8 cellular contexts compared by ENCODE assay signal in the genomic region with DNA sequence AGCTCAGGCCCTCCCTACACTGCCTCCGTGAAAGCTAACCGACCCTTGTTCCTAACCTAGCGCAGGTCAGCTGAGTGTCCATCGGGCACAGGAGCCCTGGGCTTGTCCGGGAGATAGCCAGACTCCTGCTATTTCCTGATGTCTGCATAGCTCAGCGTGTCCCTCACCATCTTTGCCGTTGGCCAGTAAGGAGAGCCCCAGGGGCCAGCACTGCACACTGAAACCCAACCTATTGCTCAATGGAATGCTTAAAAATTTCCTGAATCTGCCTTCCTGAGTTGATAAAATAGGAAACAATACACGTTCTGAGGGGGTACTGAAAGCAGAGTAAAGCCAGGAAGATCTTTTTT. TPM values are rescaled to one million over a fixed set of nuclear protein-coding genes. Genes with fewer than 3 reads are reported as not detected.
DNase-seq lines count a peak whose midpoint lies in the region; ATAC-seq and TF ChIP-seq lines count a peak whose summit lies in the region.

No MANE protein-coding gene starts in this region.

- H3K9me3 ChIP-seq in PC-3 (ENCODE audit: low read length) = no peaks in the 10 kb centered on the region
- no peaks in the 10 kb centered on the region for H3K9me3 ChIP-seq in neuronal stem cell (replicated peaks in 1 of 2; ENCODE audit: control insufficient read depth in 2 of 2, insufficient read depth in 1 of 2, low read depth in 1 of 2, low read length in 2 of 2)

- H4K8ac ChIP-seq in neuronal stem cell (ENCODE audit: low read depth, low read length) = no peak overlapping the region

- H3K4me2 ChIP-seq in PC-3 (ENCODE audit: low read length) (peak overlapping the region; percentile 90), neuronal stem cell (ENCODE audit: insufficient read depth, low read length, poor library complexity, severe bottlenecking) (no peak overlapping the region)

- H4K20me1 ChIP-seq in PC-3 (ENCODE audit: low read length) = no peaks in the 10 kb centered on the region

- BruUV-seq in Calu3 (replicated peaks; lab: Mats Ljungman, UMichigan) (no TSS peak), PC-3 (replicated peaks; lab: Mats Ljungman, UMichigan) (no TSS peak)

- H3K18ac ChIP-seq in neuronal stem cell (ENCODE audit: low read length) = peak overlapping the region; percentile 9

- peak overlapping the region; percentile 23; the same call in 1 of the 2 replicates for H2AFZ ChIP-seq in PC-3 (ENCODE audit: low read length)
- H2AFZ ChIP-seq in neuronal stem cell (ENCODE audit: low read length) = no peak overlapping the region

- H2AK5ac ChIP-seq in neuronal stem cell (ENCODE audit: low read depth, low read length) = no peak overlapping the region

- H3K4ac ChIP-seq in neuronal stem cell (ENCODE audit: low read length) = no peak overlapping the region

- ATAC-seq in PC-3 = peak; percentile 6
- no peak for ATAC-seq in HG03378 (IDR thresholded peaks at IDR 0.05; ENCODE audit: unreplicated experiment)
- ATAC-seq in GM21528 (IDR thresholded peaks at IDR 0.05; ENCODE audit: low FRiP score, unreplicated experiment) = no peak

- H4K91ac ChIP-seq in neuronal stem cell (ENCODE audit: low read depth, low read length, poor library complexity) = no peak overlapping the region

- H3K4me1 ChIP-seq in PC-3 (ENCODE audit: insufficient read depth, low read length) (peaks cover 49% of the 10 kb centered on the region), neuronal stem cell (ENCODE audit: control insufficient read depth in 2 of 2, insufficient read depth in 1 of 2, low read depth in 1 of 2, low read length in 2 of 2) (peaks cover 0 to 10% of the 10 kb centered on the region in 2 donors)

- H2BK15ac ChIP-seq in neuronal stem cell (ENCODE audit: low read length) = no peak overlapping the region

- peak overlapping the region; percentile 91 for H3K27ac ChIP-seq in PC-3 (ENCODE audit: low read length)
- no peak overlapping the region for H3K27ac ChIP-seq in neuronal stem cell (replicated peaks; ENCODE audit: low read length)

- H3F3A ChIP-seq in PC-3 (ENCODE audit: low read length, unreplicated experiment) = peaks cover 12% of the 10 kb centered on the region

- H2BK120ac ChIP-seq in neuronal stem cell (ENCODE audit: low read depth, low read length) = no peak overlapping the region

- H3K9ac ChIP-seq in PC-3 (ENCODE audit: low read length) = peak overlapping the region; percentile 75
- no peak overlapping the region for H3K9ac ChIP-seq in neuronal stem cell (ENCODE audit: low read depth, low read length, poor library complexity)

- H3K27me3 ChIP-seq in PC-3 (ENCODE audit: low read length) (no peaks in the 10 kb centered on the region), neuronal stem cell (ENCODE audit: control insufficient read depth in 3 of 3, insufficient read depth in 3 of 3, low read depth in 1 of 3, low read length in 3 of 3) (peaks cover 0 to 3% (median 0%) of the 10 kb centered on the region in 3 experiments)

- H3K9me3 Mint-ChIP-seq in Calu3 (ENCODE audit: low read depth, unreplicated experiment) = no peaks in the 10 kb centered on the region
- H3K9me3 Mint-ChIP-seq in dendritic cell treated with granulocyte-macrophage colony-stimulating factor and Interleukin-4, amounts not matched to agents 40 ng/mL and 50 ng/mL, for 4 days = no peaks in the 10 kb centered on the region

- CTCF ChIA-PET in Calu3 (lab: Charles Lee) (interaction anchor here (0.6 to 1.5 kb wide), 4 partner anchors 90 to 461 kb away, joined by 3 to 7 read pairs (median 6); no protein-coding TSS in a partner anchor), PC-3 (lab: Charles Lee) (interaction anchor here (0.5 to 2.1 kb wide), 5 partner anchors 90 to 354 kb away, joined by 3 to 6 read pairs (median 4); no protein-coding TSS in a partner anchor)

- H3K27me3 Mint-ChIP-seq in Calu3 (ENCODE audit: unreplicated experiment) = no peaks in the 10 kb centered on the region
- no peaks in the 10 kb centered on the region for H3K27me3 Mint-ChIP-seq in dendritic cell treated with granulocyte-macrophage colony-stimulating factor and Interleukin-4, amounts not matched to agents 40 ng/mL and 50 ng/mL, for 4 days

- H3K4me3 ChIP-seq in PC-3 (ENCODE audit: low read length) (peak overlapping the region; percentile 75), neuronal stem cell (ENCODE audit: low read length in 2 of 2) (no peak overlapping the region)

- no peaks in the 10 kb centered on the region for H3K9me2 ChIP-seq in PC-3 (replicated peaks; ENCODE audit: low read length)

- H3K4me1 Mint-ChIP-seq in Calu3 (ENCODE audit: low read depth, unreplicated experiment) = peaks cover 51% of the 10 kb centered on the region
- H3K4me1 Mint-ChIP-seq in dendritic cell treated with granulocyte-macrophage colony-stimulating factor and Interleukin-4, amounts not matched to agents 40 ng/mL and 50 ng/mL, for 4 days (ENCODE audit: low read depth) = peaks cover 89% of the 10 kb centered on the region

- no peak overlapping the region for H2BK12ac ChIP-seq in neuronal stem cell (ENCODE audit: low read length)

- no peak overlapping the region for H3K23ac ChIP-seq in neuronal stem cell (ENCODE audit: low read depth, low read length, poor library complexity)

- H2BK5ac ChIP-seq in neuronal stem cell (ENCODE audit: low read length) = no peak overlapping the region

- peaks cover 34% of the 10 kb centered on the region for H3K36me3 ChIP-seq in PC-3 (ENCODE audit: low read depth, low read length)
- no peaks in the 10 kb centered on the region for H3K36me3 ChIP-seq in neuronal stem cell (replicated peaks in 1 of 2; ENCODE audit: control insufficient read depth in 2 of 2, insufficient read depth in 2 of 2, low read length in 2 of 2)

- H3K4me3 Mint-ChIP-seq in Calu3 (ENCODE audit: low read depth, unreplicated experiment) = peak overlapping the region; percentile 58
- H3K4me3 Mint-ChIP-seq in dendritic cell treated with granulocyte-macrophage colony-stimulating factor and Interleukin-4, amounts not matched to agents 40 ng/mL and 50 ng/mL, for 4 days = peak overlapping the region; percentile 92

- intact Hi-C loops in Calu3 (cut with micrococcal nuclease; ENCODE audit: unreplicated experiment) (loop anchor here (2.0 to 10.0 kb wide), 2 partner anchors 154 to 208 kb away; no protein-coding TSS in a partner anchor), PC-3 (cut with micrococcal nuclease) (loop anchor here (1.0 to 5.0 kb wide), 4 partner anchors 111 to 465 kb away; no protein-coding TSS in a partner anchor)
- intact Hi-C loops in dendritic cell treated with granulocyte-macrophage colony-stimulating factor and Interleukin-4, amounts not matched to agents 40 ng/mL and 50 ng/mL, for 4 days (cut with micrococcal nuclease) = loop anchor here (5.0 kb wide), 1 partner anchor 160 kb away; no protein-coding TSS in a partner anchor

- peak overlapping the region; percentile 81 for H3K27ac Mint-ChIP-seq in Calu3 (ENCODE audit: unreplicated experiment)
- H3K27ac Mint-ChIP-seq in dendritic cell treated with granulocyte-macrophage colony-stimulating factor and Interleukin-4, amounts not matched to agents 40 ng/mL and 50 ng/mL, for 4 days = peak overlapping the region; percentile 95

- no peaks in the 10 kb centered on the region for H3K79me1 ChIP-seq in neuronal stem cell (ENCODE audit: low read depth, low read length)

- H3K14ac ChIP-seq in neuronal stem cell (ENCODE audit: low read length) = no peak overlapping the region

- H3K79me2 ChIP-seq in PC-3 (ENCODE audit: low read length) = peaks cover 73% of the 10 kb centered on the region

- no CpG with 5 or more reads among the region's 8 CpGs for WGBS in neuronal stem cell (ENCODE audit: extremely low coverage in 2 of 2, insufficient read length in 2 of 2, insufficient replicate concordance in 1 of 2), 2 donors

- POLR2A ChIA-PET in PC-3 (lab: Charles Lee; ENCODE audit: unreplicated experiment) = interaction anchor here (0.6 to 2.2 kb wide), 8 partner anchors 90 to 519 kb away, joined by 3 to 30 read pairs (median 5); no protein-coding TSS in a partner anchor

- DNase-seq in Calu3 (peak; percentile 32), PC-3 (no peak), neuronal stem cell (ENCODE audit: low spot score) (no peak), HuH-7.5 (ENCODE audit: low spot score) (no peak)
- DNase-seq in stimulated activated CD4-positive, alpha-beta T cell treated with anti-CD3 and anti-CD28 coated beads, Interleukin-15, amount 100 ng/mL, for 24 hours = no peak

- TF ChIP-seq CTCF in Calu3 (IDR thresholded peaks at IDR 0.05; ENCODE audit: unreplicated experiment) (no peak), PC-3 (conservative IDR thresholded peaks at IDR 0.05; ENCODE audit: low read depth, low read length) (no peak)

- peaks cover 32% of the 10 kb centered on the region for H3K36me3 Mint-ChIP-seq in Calu3 (ENCODE audit: insufficient read depth, unreplicated experiment)
- H3K36me3 Mint-ChIP-seq in dendritic cell treated with granulocyte-macrophage colony-stimulating factor and Interleukin-4, amounts not matched to agents 40 ng/mL and 50 ng/mL, for 4 days (ENCODE audit: low read depth) = peaks cover 61% of the 10 kb centered on the region

RNA-seq across cellular contexts. Expression of a gene that starts 2.2 kb away (rescaled TPM):
- 61.1 and 95.4 TPM in 2 replicates for total RNA-seq in Calu3 (2022)
- total RNA-seq in PC-3 (2014; rRNA removed) = 55.2 and 77.8 TPM in 2 replicates
- polyA plus RNA-seq in neuronal stem cell (2013, experiment 1 of 2) = 0.20 TPM
- 0.18 TPM for polyA plus RNA-seq in neuronal stem cell (2013, experiment 2 of 2)
